ENCODE assay signal across 8 cellular contexts in genomic region chr6:16947461-16948159, GRCh38.
DNase-seq lines count a peak whose midpoint lies in the region; ATAC-seq and TF ChIP-seq lines count a peak whose summit lies in the region.

No MANE protein-coding gene starts in this region.

- H3K27ac ChIP-seq in colonic mucosa, result no peak overlapping the region
- no peak overlapping the region for H3K27ac ChIP-seq in caudate nucleus (ENCODE audit: low read depth, low read length)

- H3K4me3 Mint-ChIP-seq in nephron progenitor cell, result peak overlapping the region; percentile 26

- peak; percentile 64 for DNase-seq in DMS 273 treated with DMSO at 0.1 percent for 48 hours (lab: John Stamatoyannopoulos, UW)
- DNase-seq in NCI-H2107 (lab: John Stamatoyannopoulos, UW), result peak; percentile 2
- peak; percentile 33 for DNase-seq in colonic mucosa
- DNase-seq in nephron progenitor cell, result no peak
- no peak for DNase-seq in caudate nucleus (lab: John Stamatoyannopoulos, UW)
- no peak for DNase-seq in NCI-H2196 (lab: John Stamatoyannopoulos, UW; ENCODE audit: unreplicated experiment)

- no peaks in the 10 kb centered on the region for H3K27me3 ChIP-seq in colonic mucosa

- H3K36me3 ChIP-seq in colonic mucosa, result no peaks in the 10 kb centered on the region

- no peak for ATAC-seq in GM19328 (IDR thresholded peaks at IDR 0.05; ENCODE audit: unreplicated experiment)
- no peak for ATAC-seq in HG02885 (IDR thresholded peaks at IDR 0.05; ENCODE audit: poor library complexity, unreplicated experiment)

- peaks cover 4% of the 10 kb centered on the region for H3K27me3 Mint-ChIP-seq in nephron progenitor cell (ENCODE audit: low read depth, poor library complexity)

- no peaks in the 10 kb centered on the region for H3K9me3 ChIP-seq in colonic mucosa

- no peak for TF ChIP-seq CTCF in colonic mucosa (IDR thresholded peaks at IDR 0.05)
- TF ChIP-seq CTCF in nephron progenitor cell (IDR thresholded peaks at IDR 0.05), result no peak

- H3K27ac Mint-ChIP-seq in nephron progenitor cell, result peak overlapping the region; percentile 93

- H3K4me3 ChIP-seq in colonic mucosa, result no peak overlapping the region

- intact Hi-C loops in colonic mucosa (cut with DNase I), result no loop called here

- H3K9me3 Mint-ChIP-seq in nephron progenitor cell, result no peaks in the 10 kb centered on the region

- H3K4me1 ChIP-seq in colonic mucosa, result no peaks in the 10 kb centered on the region

- no peak overlapping the region for H3K9ac ChIP-seq in colonic mucosa (ENCODE audit: low read depth in 2 of 2, low read length in 2 of 2)

- H3K36me3 Mint-ChIP-seq in nephron progenitor cell (ENCODE audit: low read depth), result no peaks in the 10 kb centered on the region

- peaks cover 30% of the 10 kb centered on the region for H3K4me1 Mint-ChIP-seq in nephron progenitor cell

Comparison
In these comparisons a context has a peak if more than half of its experiments do, and no peak if none do; other contexts are left out.
1. DNase-seq: peak in DMS 273 treated with DMSO at 0.1 percent for 48 hours (single experiment), NCI-H2107 (single experiment) and colonic mucosa (single experiment); none in nephron progenitor cell (single experiment), caudate nucleus (0 of 61) and NCI-H2196 (single experiment).